In genomic region chr17:35161281-35161761, GRCh38 we compare ENCODE assay signal across 18 cellular contexts. TPM values are rescaled to one million over a fixed set of nuclear protein-coding genes. Genes with fewer than 3 reads are reported as not detected.
DNase-seq lines count a peak whose midpoint lies in the region; ATAC-seq and TF ChIP-seq lines count a peak whose summit lies in the region.
"Had no signal": no experiment of that assay in that cellular context is flagged by ENCODE, and none has a peak within 500 bp of the region (broad histone marks: within the 10 kb centered on the region; RNA-seq: fewer than 3 reads in every experiment).

No MANE protein-coding gene starts in this region.

- no peaks in the 10 kb centered on the region for H3K9me3 ChIP-seq in lower lobe of right lung
- H3K9me3 ChIP-seq: A549, body of pancreas had no signal

- no peak overlapping the region for H3K27ac ChIP-seq in lower lobe of right lung
- H3K27ac ChIP-seq: A549, body of pancreas had no signal

- intact Hi-C loops in activated CD4-positive, alpha-beta memory T cell treated with anti-CD3 and anti-CD28 coated beads for 36 hours (cut with micrococcal nuclease) = loop anchor here (2.0 to 5.0 kb wide), 2 partner anchors 81 to 376 kb away; partner anchors contain the start of genes SLFN12L and SLFN5
- intact Hi-C loops in lower lobe of right lung (cut with DNase I) = no loop called here

- no peaks in the 10 kb centered on the region for H3K4me1 ChIP-seq in lower lobe of right lung
- H3K4me1 ChIP-seq: A549, body of pancreas had no signal

- H3K27ac Mint-ChIP-seq in activated CD4-positive, alpha-beta memory T cell treated with anti-CD3 and anti-CD28 coated beads for 36 hours = peak overlapping the region; percentile 46

- H3K4me1 Mint-ChIP-seq in activated CD4-positive, alpha-beta memory T cell treated with anti-CD3 and anti-CD28 coated beads for 36 hours (ENCODE audit: low read depth) = peaks cover 52% of the 10 kb centered on the region

- H3K36me3 Mint-ChIP-seq in activated CD4-positive, alpha-beta memory T cell treated with anti-CD3 and anti-CD28 coated beads for 36 hours = no peaks in the 10 kb centered on the region

- H3K27me3 ChIP-seq in lower lobe of right lung (ENCODE audit: low read depth) = no peaks in the 10 kb centered on the region
- H3K27me3 ChIP-seq: body of pancreas had no signal

- no peaks in the 10 kb centered on the region for H3K36me3 ChIP-seq in lower lobe of right lung

- ATAC-seq in activated CD4-positive, CD25-positive, alpha-beta regulatory T cell treated with anti-CD3 and anti-CD28 coated beads, Interleukin-2, amount 50 U/mL, for 24 hours = peak; percentile 53 to 55
- peak; percentile 49 to 59 for ATAC-seq in lower lobe of right lung
- ATAC-seq: A549, body of pancreas had no signal

- DNase-seq in activated CD4-positive, CD25-positive, alpha-beta regulatory T cell treated with anti-CD3 and anti-CD28 coated beads, Interleukin-2, amount 50 U/mL, for 72 hours = no peak
- DNase-seq in Kasumi-1 (lab: John Stamatoyannopoulos, UW) (peak; percentile 4 to 22), lower lobe of right lung (no peak), iPS-NIHi11 (ENCODE audit: low spot score) (no peak), mesenteric fat pad (ENCODE audit: low spot score) (no peak)
- DNase-seq in activated CD4-positive, alpha-beta memory T cell treated with anti-CD3 and anti-CD28 coated beads for 36 hours = peak; percentile 26
- DNase-seq in stimulated activated CD4-positive, alpha-beta T cell treated with anti-CD3 and anti-CD28 coated beads, Interleukin-2, amount 100 ng/mL, for 24 hours = no peak
- DNase-seq: body of pancreas, foreskin fibroblast, GOT3, IMR-90, mesenchymal stem cell, NCI-H146, NCI-H510A treated with DMSO at 0.1 percent for 48 hours, substantia nigra had no signal

- H3K9me3 Mint-ChIP-seq in activated CD4-positive, alpha-beta memory T cell treated with anti-CD3 and anti-CD28 coated beads for 36 hours = no peaks in the 10 kb centered on the region

- peak overlapping the region; percentile 28 for H3K4me3 Mint-ChIP-seq in activated CD4-positive, alpha-beta memory T cell treated with anti-CD3 and anti-CD28 coated beads for 36 hours

- no peak overlapping the region for H3K4me3 ChIP-seq in lower lobe of right lung
- H3K4me3 ChIP-seq: A549, body of pancreas had no signal

- CTCF ChIA-PET in activated CD4-positive, alpha-beta memory T cell treated with anti-CD3 and anti-CD28 coated beads for 36 hours (lab: Charles Lee) = interaction anchor here (0.9 to 1.1 kb wide), 2 partner anchors 8 to 10 kb away, joined by 3 read pairs; no protein-coding TSS in a partner anchor

- POLR2A ChIA-PET in activated CD4-positive, alpha-beta memory T cell treated with anti-CD3 and anti-CD28 coated beads for 36 hours (lab: Charles Lee) = interaction anchor here (0.9 kb wide), 1 partner anchor 212 kb away, joined by 3 read pairs; the partner anchor contains the start of gene SLFN11

- TF ChIP-seq CTCF in lower lobe of right lung (IDR thresholded peaks at IDR 0.05) = no peak

- H3K27me3 Mint-ChIP-seq in activated CD4-positive, alpha-beta memory T cell treated with anti-CD3 and anti-CD28 coated beads for 36 hours = no peaks in the 10 kb centered on the region

RNA-seq across cellular contexts. Expression of gene UNC45B, which starts 13.7 kb away (rescaled TPM):
- total RNA-seq in activated CD4-positive, alpha-beta memory T cell treated with anti-CD3 and anti-CD28 coated beads for 36 hours = under 1 TPM; 0.05 to 0.07 TPM
- total RNA-seq in lower lobe of right lung = 0.77 TPM
- total RNA-seq in mesenteric fat pad = not detected
- total RNA-seq: body of pancreas, IMR-90, osteocyte had no signal

RNA-seq across cellular contexts. Expression of gene NLE1, which starts 19.2 kb away (rescaled TPM):
- 10 to 100 TPM; 29.9 to 31.4 TPM for total RNA-seq in activated CD4-positive, alpha-beta memory T cell treated with anti-CD3 and anti-CD28 coated beads for 36 hours
- 9.0 TPM for total RNA-seq in lower lobe of right lung
- 14.0 TPM for total RNA-seq in mesenteric fat pad

RNA-seq across cellular contexts. Expression of gene SLC35G3, which starts 32.9 kb away (rescaled TPM):
- total RNA-seq in activated CD4-positive, alpha-beta memory T cell treated with anti-CD3 and anti-CD28 coated beads for 36 hours = not detected
- total RNA-seq in lower lobe of right lung = not detected
- total RNA-seq in mesenteric fat pad = not detected
- total RNA-seq: body of pancreas, IMR-90, osteocyte had no signal

RNA-seq across cellular contexts. Expression of gene FNDC8, which starts 39.9 kb away (rescaled TPM):
- not detected for total RNA-seq in activated CD4-positive, alpha-beta memory T cell treated with anti-CD3 and anti-CD28 coated beads for 36 hours
- total RNA-seq in lower lobe of right lung (not detected), mesenteric fat pad (not detected)
- total RNA-seq: body of pancreas, IMR-90, osteocyte had no signal

RNA-seq across cellular contexts. Expression of gene RAD51D, which starts 41.7 kb away (rescaled TPM):
- 10 to 100 TPM; 29.7 to 36.7 TPM for total RNA-seq in activated CD4-positive, alpha-beta memory T cell treated with anti-CD3 and anti-CD28 coated beads for 36 hours
- total RNA-seq in lower lobe of right lung = 13.2 TPM
- 10.6 TPM for total RNA-seq in mesenteric fat pad

Comparison
In these comparisons a context has a peak if more than half of its experiments do, and no peak if none do; other contexts are left out.
1. DNase-seq: peak in Kasumi-1 (2 of 2) and activated CD4-positive, alpha-beta memory T cell treated with anti-CD3 and anti-CD28 coated beads for 36 hours (single experiment); none in activated CD4-positive, CD25-positive, alpha-beta regulatory T cell treated with anti-CD3 and anti-CD28 coated beads, Interleukin-2, amount 50 U/mL, for 72 hours (single experiment), lower lobe of right lung (single experiment), iPS-NIHi11 (single experiment), mesenteric fat pad (single experiment) and stimulated activated CD4-positive, alpha-beta T cell treated with anti-CD3 and anti-CD28 coated beads, Interleukin-2, amount 100 ng/mL, for 24 hours (0 of 2).